8 cellular contexts compared by ENCODE assay signal in the genomic region with DNA sequence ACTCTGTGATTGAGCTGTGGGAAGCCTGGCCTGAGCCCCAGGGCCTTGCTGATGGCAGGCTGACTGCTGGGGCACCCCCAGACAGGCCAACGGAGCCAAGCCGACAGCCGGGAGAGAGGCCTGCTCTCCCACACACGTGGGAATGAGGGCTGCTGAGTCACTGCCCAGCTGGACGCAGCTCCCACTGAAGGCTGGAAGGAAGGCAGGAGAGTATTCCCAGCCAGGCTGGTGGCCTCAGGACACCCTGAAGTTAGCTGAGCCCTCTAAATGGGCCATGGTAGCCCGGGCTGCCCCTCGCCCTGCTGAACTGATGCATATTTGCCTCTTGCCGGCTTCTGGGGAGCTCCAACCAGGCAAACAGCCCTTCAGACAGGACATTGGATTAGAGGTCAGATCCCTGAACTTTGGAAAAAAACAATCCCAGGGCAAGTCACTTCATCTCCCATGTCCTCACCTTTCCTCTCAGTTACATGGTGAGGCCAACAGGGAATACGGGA.
DNase-seq lines count a peak whose midpoint lies in the region; ATAC-seq and TF ChIP-seq lines count a peak whose summit lies in the region.

No MANE protein-coding gene starts in this region.

- in situ Hi-C loops in astrocyte of the cerebellum (cut with HindIII; ENCODE audit: low sequenced_read_pairs), result no loop called here

- H3K4me3 ChIP-seq in astrocyte of the cerebellum (ENCODE audit: low read depth, low read length) (no peak overlapping the region), skin epidermis (no peak overlapping the region)

- peak; percentile 55 for DNase-seq in GOT3 (lab: John Stamatoyannopoulos, UW)
- peak; percentile 85 for DNase-seq in astrocyte of the cerebellum (ENCODE audit: low read depth)
- DNase-seq in iris pigment epithelial cell (ENCODE audit: low read depth), result peak; percentile 95
- DNase-seq in GM10248 (ENCODE audit: extremely low spot score), result no peak
- no peak for DNase-seq in effector CD8-positive, alpha-beta T cell (lab: John Stamatoyannopoulos, UW)

- H3K27ac ChIP-seq in skin epidermis, result peak overlapping the region in 20 of 21 experiments; percentile 11 to 75 (median 57)

- ATAC-seq in HG03025 (IDR thresholded peaks at IDR 0.05; ENCODE audit: low FRiP score, unreplicated experiment) (no peak), HG02840 (IDR thresholded peaks at IDR 0.05; ENCODE audit: low FRiP score, unreplicated experiment) (no peak)

- no peak for TF ChIP-seq CTCF in astrocyte of the cerebellum (IDR thresholded peaks at IDR 0.05; ENCODE audit: low read depth, low read length, missing control alignments)
- no peak for TF ChIP-seq CTCF in GM10248 (IDR thresholded peaks at IDR 0.05; ENCODE audit: control extremely low read depth, extremely low read depth, low read depth, missing control alignments)

- CTCF ChIA-PET in GM10248 (lab: Yijun Ruan, JAX), result interaction anchor here (0.9 to 1.7 kb wide), 3 partner anchors 9 to 271 kb away, joined by 3 to 4 read pairs (median 3); no protein-coding TSS in a partner anchor

- POLR2A ChIA-PET in GM10248 (lab: Yijun Ruan, JAX), result interaction anchor here (0.6 kb wide), 1 partner anchor 457 kb away, joined by 9 read pairs; no protein-coding TSS in a partner anchor

Comparison
In these comparisons a context has a peak if more than half of its experiments do, and no peak if none do; other contexts are left out.
1. DNase-seq: peak in GOT3 (single experiment), astrocyte of the cerebellum (single experiment) and iris pigment epithelial cell (single experiment); none in GM10248 (single experiment) and effector CD8-positive, alpha-beta T cell (single experiment).